ENCODE assay signal across 8 cellular contexts in the genomic region with DNA sequence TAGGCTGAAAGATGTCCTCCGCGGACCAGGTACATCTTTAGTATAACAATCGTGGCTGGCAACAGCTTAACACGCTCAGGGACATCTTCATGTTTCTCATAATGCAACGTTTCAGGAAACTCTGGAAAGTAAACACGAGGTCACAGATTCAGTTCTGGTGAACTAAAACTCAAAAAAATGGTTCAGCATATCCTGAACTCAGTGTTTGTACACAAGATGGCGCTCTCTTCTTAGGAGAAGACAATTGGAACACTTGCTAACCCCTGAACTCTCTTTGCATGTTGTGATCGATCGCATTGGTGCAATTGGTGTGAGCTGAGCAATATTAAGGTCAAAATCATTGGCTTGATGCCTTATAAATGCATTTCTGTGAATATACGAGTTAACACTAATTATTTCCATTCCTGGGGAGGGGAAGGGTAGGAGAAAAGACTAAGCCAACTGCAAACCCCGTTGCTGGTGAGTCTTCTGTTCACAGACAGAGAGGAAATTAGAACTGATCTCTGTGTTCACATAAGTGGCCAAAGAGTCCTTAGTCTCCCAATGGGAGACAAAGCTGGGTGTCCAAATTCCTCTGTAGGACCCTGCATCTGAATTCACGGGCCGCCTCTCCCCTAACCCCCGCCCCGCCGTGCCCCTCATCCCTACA. TPM values are rescaled to one million over a fixed set of nuclear protein-coding genes. Genes with fewer than 3 reads are reported as not detected.
DNase-seq lines count a peak whose midpoint lies in the region; ATAC-seq and TF ChIP-seq lines count a peak whose summit lies in the region.

No MANE protein-coding gene starts in this region.

- peaks cover 9% of the 10 kb centered on the region for H3K27me3 Mint-ChIP-seq in CD8-positive, alpha-beta T cell (ENCODE audit: low read depth)

- H3K4me3 Mint-ChIP-seq in CD8-positive, alpha-beta T cell: no peak overlapping the region

- intact Hi-C loops in CD8-positive, alpha-beta T cell (cut with DNase I, micrococcal nuclease): loop anchor here in 1 of 2 experiments (1.0 to 2.0 kb wide), 2 partner anchors 208 to 1652 kb away; no protein-coding TSS in a partner anchor

- peak; percentile 51 for ATAC-seq in CD8-positive, alpha-beta T cell
- ATAC-seq in GM18508 (IDR thresholded peaks at IDR 0.05; ENCODE audit: insufficient read depth, unreplicated experiment): peak; percentile 72
- peak; percentile 74 for ATAC-seq in HG03095 (IDR thresholded peaks at IDR 0.05; ENCODE audit: unreplicated experiment)

- H3K9me3 ChIP-seq in CD8-positive, alpha-beta T cell (ENCODE audit: low read length): no peaks in the 10 kb centered on the region
- no peaks in the 10 kb centered on the region for H3K9me3 ChIP-seq in WERI-Rb-1 (ENCODE audit: severe bottlenecking)

- H3K4me3 ChIP-seq in CD8-positive, alpha-beta T cell (ENCODE audit: low read depth, low read length): no peak overlapping the region
- no peak overlapping the region for H3K4me3 ChIP-seq in WERI-Rb-1 (ENCODE audit: low read depth, low read length)

- DNase-seq in CD8-positive, alpha-beta T cell: peak in 3 of 7 experiments; percentile 4 to 32 (median 17)
- DNase-seq in NCI-H2107 treated with DMSO at 0.1 percent for 48 hours (lab: John Stamatoyannopoulos, UW; ENCODE audit: unreplicated experiment): peak; percentile 90
- DNase-seq in WERI-Rb-1: peak; percentile 30
- peak; percentile 64 for DNase-seq in foreskin melanocyte
- peak; percentile 30 for DNase-seq in non-pigmented ciliary epithelial cell (ENCODE audit: low read depth)
- no peak for DNase-seq in NCI-H1048 (lab: John Stamatoyannopoulos, UW)

- no peaks in the 10 kb centered on the region for H3K27me3 ChIP-seq in CD8-positive, alpha-beta T cell (ENCODE audit: insufficient read depth, low read length)
- no peaks in the 10 kb centered on the region for H3K27me3 ChIP-seq in WERI-Rb-1 (ENCODE audit: insufficient read depth, low read depth, severe bottlenecking)

- no peaks in the 10 kb centered on the region for H3K4me1 ChIP-seq in CD8-positive, alpha-beta T cell (ENCODE audit: insufficient read depth, low read length)

- peaks cover 5% of the 10 kb centered on the region for H3K4me1 Mint-ChIP-seq in CD8-positive, alpha-beta T cell (ENCODE audit: low read depth)

- TF ChIP-seq CTCF in CD8-positive, alpha-beta T cell (IDR thresholded peaks at IDR 0.05): peak; percentile 73
- peak; percentile 76 for TF ChIP-seq CTCF in WERI-Rb-1 (IDR thresholded peaks at IDR 0.05; ENCODE audit: low read depth, low read length)

- CTCF ChIA-PET in CD8-positive, alpha-beta T cell (lab: Charles Lee): interaction anchor here (0.7 to 8.5 kb wide), 23 partner anchors 10 to 283 kb away, joined by 3 to 122 read pairs (median 5); no protein-coding TSS in a partner anchor

- no peaks in the 10 kb centered on the region for H3K9me3 Mint-ChIP-seq in CD8-positive, alpha-beta T cell

- H3K27ac ChIP-seq in CD8-positive, alpha-beta T cell (ENCODE audit: low read depth, low read length): no peak overlapping the region
- no peak overlapping the region for H3K27ac ChIP-seq in WERI-Rb-1

- H3K27ac Mint-ChIP-seq in CD8-positive, alpha-beta T cell: no peak overlapping the region

- H3K36me3 Mint-ChIP-seq in CD8-positive, alpha-beta T cell: no peaks in the 10 kb centered on the region

- POLR2A ChIA-PET in CD8-positive, alpha-beta T cell (lab: Charles Lee): interaction anchor here (0.9 kb wide), 1 partner anchor 193 kb away, joined by 3 read pairs; no protein-coding TSS in a partner anchor

- no peaks in the 10 kb centered on the region for H3K36me3 ChIP-seq in CD8-positive, alpha-beta T cell (ENCODE audit: insufficient read depth, low read length)
- no peaks in the 10 kb centered on the region for H3K36me3 ChIP-seq in WERI-Rb-1

RNA-seq across cellular contexts. Expression of a gene that starts 52.6 kb away (rescaled TPM):
- total RNA-seq in CD8-positive, alpha-beta T cell: not detected
